Comparison of ENCODE assay signal across 18 cellular contexts in the genomic region with DNA sequence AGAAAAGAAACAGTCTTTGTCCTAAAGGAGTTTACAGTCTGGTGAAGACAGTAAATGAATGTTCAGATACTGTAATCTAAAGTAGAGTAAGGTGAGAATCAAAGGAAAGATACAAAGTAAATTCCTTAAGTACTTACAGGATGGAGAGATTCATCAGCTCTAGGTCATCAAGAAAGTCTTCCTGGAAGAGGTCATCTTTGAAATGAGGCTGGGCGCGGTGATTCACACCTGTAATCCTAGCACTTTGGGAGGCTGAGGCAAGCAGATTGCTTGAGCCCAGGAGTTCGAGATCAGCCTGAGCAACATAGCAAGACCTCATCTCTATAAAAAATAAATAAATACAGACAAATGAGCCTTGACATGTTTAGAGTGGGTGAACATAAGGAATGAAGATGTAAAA.
"Had no signal": no experiment of that assay in that cellular context is flagged by ENCODE, and none has a peak within 500 bp of the region (broad histone marks: within the 10 kb centered on the region; RNA-seq: fewer than 3 reads in every experiment).

No MANE protein-coding gene starts in this region.

- H3K9me3 ChIP-seq: Peyer's patch, SJSA1 had no signal

- H3K27me3 ChIP-seq: Peyer's patch, SJSA1 had no signal

- DNase-seq: activated CD4-positive, alpha-beta T cell treated with anti-CD3 and anti-CD28 coated beads for 48 hours; activated CD8-positive, alpha-beta memory T cell treated with anti-CD3 and anti-CD28 coated beads, Interleukin-2, amount 50 U/mL, for 48 hours; activated CD8-positive, alpha-beta T cell treated with anti-CD3 and anti-CD28 coated beads, Interleukin-2, amount 10 ng/mL, durations not matched to agents 7 days and 5 days; activated gamma-delta T cell; activated naive CD4-positive, alpha-beta T cell treated with anti-CD3 and anti-CD28 coated beads for 36 hours; activated T-cell treated with anti-CD3 and anti-CD28 coated beads, Interleukin-2, amount 50 U/mL, for 24 hours; central memory CD4-positive, alpha-beta T cell; KG1; NCI-H1048; NCI-H146; NCI-H187 treated with DMSO at 0.1 percent for 48 hours; NCI-H2081 treated with DMSO at 0.1 percent for 48 hours; NCI-H446; NCI-H524; Peyer's patch; SHP77; SW 1271 had no signal

- H3K27ac ChIP-seq: Peyer's patch, SJSA1 had no signal

- H3K4me3 ChIP-seq: Peyer's patch, SJSA1 had no signal

- H3K4me1 ChIP-seq: Peyer's patch, SJSA1 had no signal
